In the genomic region with DNA sequence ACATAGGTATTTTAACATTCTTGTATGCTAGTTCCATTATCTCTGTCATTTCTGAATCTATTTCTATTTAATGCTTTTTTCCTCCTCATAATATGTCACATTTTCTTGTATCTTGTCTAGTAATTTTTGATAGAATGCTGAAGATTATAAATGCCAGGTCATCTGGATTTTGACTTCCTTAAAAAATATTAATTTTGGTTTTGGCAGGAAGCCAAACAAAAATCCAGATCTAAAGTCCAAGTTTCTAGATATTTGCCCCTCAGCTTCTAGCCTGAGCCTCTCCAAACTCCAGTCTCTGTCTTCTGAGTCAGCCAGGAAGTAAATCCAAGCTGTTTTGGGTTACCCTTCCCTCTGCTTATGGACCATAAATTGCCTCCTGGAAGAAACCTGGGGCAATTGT, we compare ENCODE assay signal across 31 cellular contexts.
DNase-seq lines count a peak whose midpoint lies in the region; ATAC-seq, FAIRE-seq and TF ChIP-seq lines count a peak whose summit lies in the region.
"Had no signal": no experiment of that assay in that cellular context is flagged by ENCODE, and none has a peak within 500 bp of the region (broad histone marks: within the 10 kb centered on the region; RNA-seq: fewer than 3 reads in every experiment).

No MANE protein-coding gene starts in this region.

- TF ChIP-seq RAD21 in Ishikawa (IDR thresholded peaks at IDR 0.05; ENCODE audit: low read depth): no peak
- TF ChIP-seq RAD21 in K562 (CRISPR knock-in tag; conservative IDR thresholded peaks at IDR 0.05 in 1 of 2, IDR thresholded peaks at IDR 0.05 in 1 of 2): no peak

- FAIRE-seq in K562 (lab: Jason Lieb, UNC): no peak
- FAIRE-seq: A204.1, A549, D721Med had no signal

- no peak overlapping the region for H2AFZ ChIP-seq in K562 (ENCODE audit: low read depth, low read length)

- no peaks in the 10 kb centered on the region for H3K4me1 ChIP-seq in K562 (replicated peaks in 1 of 2; ENCODE audit: control insufficient read depth in 2 of 2, insufficient read depth in 2 of 2, low read length in 2 of 2)
- H3K4me1 ChIP-seq: A549; BE2C; BLaER1; BLaER1 treated with 17β-estradiol and CSF1 and Interleukin-3, amounts not matched to agents 10 nM and 100 nM; Caco-2 had no signal

- intact Hi-C loops in K562 (cut with micrococcal nuclease): no loop called here

- no peak for TF ChIP-seq CTCF in K562 (IDR thresholded peaks at IDR 0.05 in 2 of 3, conservative IDR thresholded peaks at IDR 0.05 in 1 of 3; ENCODE audit: insufficient read depth in 2 of 3, low read depth in 1 of 3, low read length in 3 of 3)

- in situ Hi-C loops in K562 (cut with MboI): loop anchor here (25.0 kb wide), 1 partner anchor 568 kb away; no protein-coding TSS in a partner anchor

- H4K20me1 ChIP-seq in K562 (replicated peaks; ENCODE audit: control insufficient read depth, insufficient read depth, low read length): no peaks in the 10 kb centered on the region
- H4K20me1 ChIP-seq: BLaER1; BLaER1 treated with 17β-estradiol and CSF1 and Interleukin-3, amounts not matched to agents 10 nM and 100 nM had no signal

- DNase-seq in K562 (ENCODE audit: extremely low read depth in 1 of 4, low spot score in 3 of 4): no peak
- no peak for DNase-seq in GF-D8 (lab: John Stamatoyannopoulos, UW)
- DNase-seq: 8988T; ACHN; AML-193; BE2C; C1 segment of cervical spinal cord; Caco-2; Calu3; CD4-positive, alpha-beta memory T cell; CD4-positive, alpha-beta T cell; CD4-positive, CD25-positive, alpha-beta regulatory T cell; CD8-positive, alpha-beta memory T cell; CD8-positive, alpha-beta T cell; COR-L47; DMS 273 treated with DMSO at 0.1 percent for 48 hours; DMS153; DMS53; DMS79; DMS79 treated with DMSO at 0.1 percent for 48 hours; DND-41; EL had no signal

- no peak overlapping the region for H3K4me2 ChIP-seq in K562 (ENCODE audit: insufficient read depth, low read length)
- H3K4me2 ChIP-seq: A549; BLaER1; BLaER1 treated with 17β-estradiol and CSF1 and Interleukin-3, amounts not matched to agents 10 nM and 100 nM had no signal

- no peak overlapping the region for H3K4me3 ChIP-seq in K562
- H3K4me3 ChIP-seq: A549; BLaER1; BLaER1 treated with 17β-estradiol and CSF1 and Interleukin-3, amounts not matched to agents 10 nM and 100 nM had no signal

- CTCF ChIA-PET in K562 (lab: Yijun Ruan, JAX; ENCODE audit: low intra/inter-chr PET ratio): no interaction called here

- no peaks in the 10 kb centered on the region for H3K27me3 ChIP-seq in K562 (ENCODE audit: control insufficient read depth in 2 of 2, insufficient read depth in 2 of 2, low read length in 2 of 2)
- H3K27me3 ChIP-seq: BE2C; BLaER1; BLaER1 treated with 17β-estradiol and CSF1 and Interleukin-3, amounts not matched to agents 10 nM and 100 nM had no signal

- no peaks in the 10 kb centered on the region for H3K9me3 ChIP-seq in K562 (replicated peaks; ENCODE audit: control insufficient read depth, insufficient read depth, low read depth, low read length)
- H3K9me3 ChIP-seq: BE2C, Caco-2 had no signal

- POLR2A ChIA-PET in K562 (lab: Yijun Ruan, JAX): no interaction called here

- no peak for TF ChIP-seq EP300 in Ishikawa (IDR thresholded peaks at IDR 0.05; ENCODE audit: borderline replicate concordance)
- no peak for TF ChIP-seq EP300 in K562 (IDR thresholded peaks at IDR 0.05; ENCODE audit: low read length)

- no peaks in the 10 kb centered on the region for H3K9me1 ChIP-seq in K562 (ENCODE audit: control insufficient read depth, insufficient read depth, low read length)

- no peak overlapping the region for H3K9ac ChIP-seq in K562 (ENCODE audit: insufficient read depth in 1 of 2, low read depth in 2 of 2, low read length in 2 of 2)
- H3K9ac ChIP-seq: BLaER1; BLaER1 treated with 17β-estradiol and CSF1 and Interleukin-3, amounts not matched to agents 10 nM and 100 nM had no signal

- BruUV-seq in K562 (replicated peaks; lab: Mats Ljungman, UMichigan): no TSS peak

- ATAC-seq in K562 (no peak), GM18907 (IDR thresholded peaks at IDR 0.05; ENCODE audit: unreplicated experiment) (no peak)
- ATAC-seq: A549; CD8-positive, alpha-beta T cell had no signal

- H3K79me2 ChIP-seq in K562 (ENCODE audit: control insufficient read depth, insufficient read depth, low read length): no peaks in the 10 kb centered on the region

- H3K36me3 ChIP-seq in K562 (ENCODE audit: control insufficient read depth, insufficient read depth, low read length): no peaks in the 10 kb centered on the region
- H3K36me3 ChIP-seq: BE2C had no signal

- no peak overlapping the region for H3K27ac ChIP-seq in K562 (ENCODE audit: extremely low read depth, low read depth, low read length)
- H3K27ac ChIP-seq: 22Rv1; A549; BLaER1; BLaER1 treated with 17β-estradiol and CSF1 and Interleukin-3, amounts not matched to agents 10 nM and 100 nM; C4-2B had no signal

- TF ChIP-seq POLR2A in K562 (conservative IDR thresholded peaks at IDR 0.05): no peak

TF ChIP-seq in Ishikawa, 13 proteins besides CTCF, POLR2A, EP300 and RAD21:
- TF ChIP-seq NFIC (IDR thresholded peaks at IDR 0.05) (peak; percentile 44), CREB1 (IDR thresholded peaks at IDR 0.05; ENCODE audit: low read depth) (no peak)

TF ChIP-seq in K562, 482 proteins besides CTCF, POLR2A, EP300 and RAD21:
- TF ChIP-seq TSC22D4 (tag; IDR thresholded peaks at IDR 0.05) (no peak), NFIX (CRISPR knock-in tag; IDR thresholded peaks at IDR 0.05; ENCODE audit: low read depth) (peak; percentile 55; the same call in 1 of the 2 replicates), STAT6 (CRISPR knock-in tag; IDR thresholded peaks at IDR 0.05) (no peak), NFIC (IDR thresholded peaks at IDR 0.05) (peak; percentile 80)
